In genomic region chr4:41142356-41142755, GRCh38 we compare ENCODE assay signal across 12 cellular contexts.
DNase-seq lines count a peak whose midpoint lies in the region; ATAC-seq, FAIRE-seq and TF ChIP-seq lines count a peak whose summit lies in the region.
"Had no signal": no experiment of that assay in that cellular context is flagged by ENCODE, and none has a peak within 500 bp of the region (broad histone marks: within the 10 kb centered on the region; RNA-seq: fewer than 3 reads in every experiment).

No MANE protein-coding gene starts in this region.

- ATAC-seq in HepG2 (no peak), psoas muscle (no peak), GM19328 (IDR thresholded peaks at IDR 0.05; ENCODE audit: unreplicated experiment) (no peak)

- H3K27ac ChIP-seq in liver (ENCODE audit: low read depth in 1 of 2, low read length in 2 of 2) = peak overlapping the region; percentile 65 to 91
- H3K27ac ChIP-seq in HepG2 (ENCODE audit: extremely low read length, insufficient read depth, low read length) = no peak overlapping the region
- H3K27ac ChIP-seq in left ventricle myocardium inferior (replicated peaks) = peak overlapping the region; percentile 88
- H3K27ac ChIP-seq in psoas muscle = peak overlapping the region; percentile 54
- H3K27ac ChIP-seq: cardiac muscle cell, PC-9 had no signal

- no peaks in the 10 kb centered on the region for H3K9me3 ChIP-seq in liver (ENCODE audit: control insufficient read depth in 4 of 4, low read length in 3 of 4)
- no peaks in the 10 kb centered on the region for H3K9me3 ChIP-seq in HepG2 (ENCODE audit: low read length)
- H3K9me3 ChIP-seq in left ventricle myocardium inferior (replicated peaks) = no peaks in the 10 kb centered on the region
- H3K9me3 ChIP-seq in psoas muscle = no peaks in the 10 kb centered on the region

- no peak for TF ChIP-seq RAD21 in liver (IDR thresholded peaks at IDR 0.05)
- no peak for TF ChIP-seq RAD21 in HepG2 (CRISPR knock-in tag; IDR thresholded peaks at IDR 0.05)

- intact Hi-C loops in HepG2 (cut with micrococcal nuclease; ENCODE audit: unreplicated experiment) = no loop called here
- intact Hi-C loops in left ventricle myocardium inferior (cut with micrococcal nuclease) = no loop called here
- intact Hi-C loops in psoas muscle (cut with DNase I) = loop anchor here in 1 of 2 donors (5.0 kb wide), 1 partner anchor 70 kb away; the partner anchor contains the start of gene APBB2

- no peak for TF ChIP-seq CTCF in liver (IDR thresholded peaks at IDR 0.05; ENCODE audit: low read depth, low read length, missing input control)
- TF ChIP-seq CTCF in HepG2 (CRISPR knock-in tag; IDR thresholded peaks at IDR 0.05) = no peak
- no peak for TF ChIP-seq CTCF in left ventricle myocardium inferior (IDR thresholded peaks at IDR 0.05; ENCODE audit: borderline replicate concordance)
- TF ChIP-seq CTCF in psoas muscle (IDR thresholded peaks at IDR 0.05) = no peak

- WGBS in liver = 30% methylated on average over 5 of the region's 5 CpGs
- WGBS in HepG2 (ENCODE audit: low lambda C conversion rate) = 79% methylated on average over 5 of the region's 5 CpGs
- WGBS in psoas muscle, 3 donors = 34 to 47% (median 35%) methylated on average over 5 of the region's 5 CpGs

- H3K36me3 ChIP-seq in liver (ENCODE audit: control insufficient read depth in 4 of 4, insufficient read depth in 3 of 4, low read depth in 1 of 4, low read length in 3 of 4) = no peaks in the 10 kb centered on the region
- H3K36me3 ChIP-seq in HepG2 (replicated peaks in 1 of 2; ENCODE audit: control insufficient read depth in 1 of 2, insufficient read depth in 2 of 2, low read length in 2 of 2) = peaks cover 1 to 8% of the 10 kb centered on the region in 2 experiments; a peak in 3 of 5 replicates
- peaks cover 4% of the 10 kb centered on the region for H3K36me3 ChIP-seq in left ventricle myocardium inferior
- H3K36me3 ChIP-seq in psoas muscle (ENCODE audit: insufficient read depth in 1 of 2, low read depth in 1 of 2) = no peaks in the 10 kb centered on the region
- H3K36me3 ChIP-seq: cardiac muscle cell had no signal

- BruUV-seq in HepG2 (replicated peaks; lab: Mats Ljungman, UMichigan) = no TSS peak

- H3K4me1 ChIP-seq in liver (ENCODE audit: control insufficient read depth in 4 of 4, insufficient read depth in 4 of 4, low read length in 3 of 4) (peaks cover 6 to 33% (median 26%) of the 10 kb centered on the region in 4 donors), HepG2 (ENCODE audit: insufficient read depth, low read length) (peaks cover 48% of the 10 kb centered on the region), left ventricle myocardium inferior (peaks cover 64% of the 10 kb centered on the region), psoas muscle (peaks cover 37% of the 10 kb centered on the region)

- in situ Hi-C loops in HepG2 (cut with HindIII; ENCODE audit: extremely low pct_ligation_motif_present, low pct_unique_long_range_greater_than_20kb) = no loop called here

- TF ChIP-seq POLR2A in HepG2 (IDR thresholded peaks at IDR 0.05; ENCODE audit: insufficient read depth in 1 of 2, low read depth in 2 of 2, low read length in 2 of 2) = no peak

- no peak overlapping the region for H3K4me2 ChIP-seq in HepG2 (ENCODE audit: low read depth, low read length)
- H3K4me2 ChIP-seq: PC-9 had no signal

- H4K20me1 ChIP-seq in HepG2 (ENCODE audit: insufficient read depth, low read length) = no peaks in the 10 kb centered on the region

- FAIRE-seq in HepG2 (lab: Jason Lieb, UNC) = no peak
- FAIRE-seq: frontal cortex had no signal

- H2AFZ ChIP-seq in HepG2 (ENCODE audit: low read length) = no peak overlapping the region
- H2AFZ ChIP-seq: PC-9 had no signal

- DNase-seq in HepG2 (ENCODE audit: low spot score) = no peak
- DNase-seq in left ventricle myocardium inferior = peak; percentile 39
- DNase-seq in psoas muscle = no peak
- DNase-seq in AG08395 (ENCODE audit: low spot score) = no peak
- DNase-seq in mesenteric fat pad (ENCODE audit: low spot score) = no peak
- DNase-seq in central memory CD4-positive, alpha-beta T cell = no peak
- DNase-seq: NCI-H2171 treated with DMSO at 0.1 percent for 48 hours, PC-9 had no signal

- H3K79me2 ChIP-seq in HepG2 (ENCODE audit: insufficient read depth, low read length) = peaks cover 7% of the 10 kb centered on the region

- H3K9ac ChIP-seq in liver (ENCODE audit: low read depth in 1 of 2, low read length in 2 of 2) = no peak overlapping the region
- no peak overlapping the region for H3K9ac ChIP-seq in HepG2 (ENCODE audit: insufficient read depth, low read depth, low read length)

- TF ChIP-seq EP300 in HepG2 (IDR thresholded peaks at IDR 0.05; ENCODE audit: low read depth in 2 of 2, low read length in 2 of 2) (no peak), HepG2 (CRISPR knock-in tag; IDR thresholded peaks at IDR 0.05; ENCODE audit: borderline replicate concordance) (no peak)

- H3K27me3 ChIP-seq in liver (ENCODE audit: control insufficient read depth in 4 of 4, insufficient read depth in 4 of 4, low read length in 3 of 4) (no peaks in the 10 kb centered on the region), HepG2 (ENCODE audit: control insufficient read depth in 1 of 2, insufficient read depth in 2 of 2, low read length in 2 of 2) (no peaks in the 10 kb centered on the region), left ventricle myocardium inferior (ENCODE audit: low read depth) (no peaks in the 10 kb centered on the region), psoas muscle (ENCODE audit: insufficient read depth in 3 of 3, low read length in 2 of 3) (no peaks in the 10 kb centered on the region)
- H3K27me3 ChIP-seq: cardiac muscle cell had no signal

- H3K4me3 ChIP-seq in liver (ENCODE audit: low read depth in 1 of 3, low read length in 3 of 3) (peak overlapping the region in 1 of 3 donors; percentile 1), HepG2 (replicated peaks in 1 of 3; ENCODE audit: insufficient read depth in 1 of 3, low read depth in 2 of 3, low read length in 3 of 3) (no peak overlapping the region), left ventricle myocardium inferior (no peak overlapping the region), psoas muscle (no peak overlapping the region)
- H3K4me3 ChIP-seq: cardiac muscle cell, PC-9 had no signal

- CTCF ChIA-PET in HepG2 (lab: Yijun Ruan, JAX; ENCODE audit: low intra/inter-chr PET ratio, low total read pairs) = no interaction called here

- POLR2A ChIA-PET in HepG2 (lab: Yijun Ruan, JAX) = no interaction called here

TF ChIP-seq in liver, 16 proteins besides CTCF, POLR2A, EP300 and RAD21:
- TF ChIP-seq MAX (IDR thresholded peaks at IDR 0.05) (no peak), YY1 (IDR thresholded peaks at IDR 0.05) (peak; percentile 48), ATF3 (IDR thresholded peaks at IDR 0.05) (no peak)
TF ChIP-seq in liver: peak in this region for 1.

TF ChIP-seq in HepG2, 621 proteins besides CTCF, POLR2A, EP300 and RAD21:
- TF ChIP-seq ZNF234 (CRISPR knock-in tag; conservative IDR thresholded peaks at IDR 0.05) (no peak), NONO (IDR thresholded peaks at IDR 0.05) (no peak), NONO (CRISPR knock-in tag; conservative IDR thresholded peaks at IDR 0.05) (no peak), POLR2G (IDR thresholded peaks at IDR 0.05; ENCODE audit: low read depth, low read length) (no peak), MXD3 (CRISPR knock-in tag; IDR thresholded peaks at IDR 0.05) (no peak), CREM (IDR thresholded peaks at IDR 0.05) (no peak), CREM (CRISPR knock-in tag; IDR thresholded peaks at IDR 0.05) (no peak), ZNF770 (CRISPR knock-in tag; IDR thresholded peaks at IDR 0.05) (no peak), SETDB1 (CRISPR knock-in tag; IDR thresholded peaks at IDR 0.05; ENCODE audit: borderline replicate concordance) (no peak), MYNN (CRISPR knock-in tag; IDR thresholded peaks at IDR 0.05; ENCODE audit: low read depth) (no peak), HOXA3 (CRISPR knock-in tag; IDR thresholded peaks at IDR 0.05) (no peak), ZMYM3 (CRISPR knock-in tag; IDR thresholded peaks at IDR 0.05) (no peak), ATRX (CRISPR knock-in tag; IDR thresholded peaks at IDR 0.05; ENCODE audit: borderline replicate concordance) (no peak), CEBPB (IDR thresholded peaks at IDR 0.05; ENCODE audit: borderline replicate concordance, low read depth, low read length) (no peak)
